In the genomic region with DNA sequence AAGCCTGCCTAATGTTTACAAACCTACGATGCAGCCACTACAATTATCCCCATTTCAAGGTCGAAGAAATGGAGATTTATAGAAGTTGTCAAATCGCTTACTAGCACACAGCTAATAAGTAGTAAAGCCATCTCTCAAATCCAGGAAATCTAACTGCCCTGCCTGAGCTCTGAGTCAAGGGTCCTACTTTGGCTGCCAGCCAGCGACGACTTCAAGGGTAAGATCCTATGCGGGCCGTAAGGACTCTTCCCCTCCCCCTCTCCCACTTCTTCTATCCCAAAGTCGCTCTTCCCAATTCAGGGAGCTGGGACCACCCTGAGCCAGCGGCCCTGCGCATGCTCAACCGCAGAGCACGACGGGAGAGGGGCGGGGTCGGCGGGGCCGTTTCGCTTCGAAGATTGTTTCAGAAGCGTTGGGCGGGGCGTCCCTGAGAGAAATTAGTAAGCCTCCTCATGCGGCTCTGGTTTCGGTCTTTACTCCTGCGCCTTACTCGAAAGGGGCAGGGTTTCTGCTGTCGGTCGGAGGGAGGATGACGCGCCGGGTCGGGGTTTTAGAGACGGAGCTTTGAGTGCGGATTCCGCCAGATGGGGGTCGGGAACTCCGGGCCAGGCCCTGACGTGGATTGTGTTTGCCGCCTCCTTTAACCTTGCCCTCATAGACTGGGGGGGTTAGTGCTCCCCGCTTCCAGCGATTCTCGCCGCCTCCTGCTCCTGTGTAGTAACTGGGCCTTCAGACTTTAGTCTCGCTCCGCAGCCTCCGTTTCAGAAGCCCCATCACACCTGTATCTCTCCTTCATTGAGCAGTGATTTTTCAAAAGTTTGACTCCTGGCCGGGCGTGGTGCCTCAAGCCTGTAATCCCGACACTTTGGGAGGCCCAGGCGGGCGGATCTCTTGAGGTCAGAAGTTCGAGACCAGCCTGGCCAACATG, we compare ENCODE assay signal across 8 cellular contexts. TPM values are rescaled to one million over a fixed set of nuclear protein-coding genes. Genes with fewer than 3 reads are reported as not detected.
DNase-seq lines count a peak whose midpoint lies in the region; ATAC-seq and TF ChIP-seq lines count a peak whose summit lies in the region.

Gene ZMYM1 (plus strand): TSS at position 383 of the 928 bp plus-strand sequence. CDS start 14,603 bp downstream, outside the sequence.

- no peaks in the 10 kb centered on the region for H3K9me3 Mint-ChIP-seq in Calu3 (ENCODE audit: low read depth, unreplicated experiment)

- no peak for TF ChIP-seq CTCF in Calu3 (IDR thresholded peaks at IDR 0.05; ENCODE audit: unreplicated experiment)
- no peak for TF ChIP-seq CTCF in OCI-LY1 (IDR thresholded peaks at IDR 0.05; ENCODE audit: low read length)

- H3K4me2 ChIP-seq in OCI-LY1 (ENCODE audit: low read length) = peak within 1 kb of the TSS; percentile 90

- H3K27me3 ChIP-seq in HUES6 (ENCODE audit: control insufficient read depth, insufficient read depth, low read length) = no peaks in the 10 kb centered on the region
- no peaks in the 10 kb centered on the region for H3K27me3 ChIP-seq in OCI-LY1 (ENCODE audit: insufficient read depth, low read length)
- no peaks in the 10 kb centered on the region for H3K27me3 ChIP-seq in esophagus (ENCODE audit: control insufficient read depth in 1 of 2, insufficient read depth in 2 of 2, low read length in 2 of 2)
- no peaks in the 10 kb centered on the region for H3K27me3 ChIP-seq in mucosa of stomach (ENCODE audit: control insufficient read depth, insufficient read depth, low read length)

- H3K36me3 Mint-ChIP-seq in Calu3 (ENCODE audit: insufficient read depth, unreplicated experiment) = peaks cover 23% of the 10 kb centered on the region

- 1% methylated on average over 52 of the region's 52 CpGs for WGBS in esophagus, 2 donors

- H2AFZ ChIP-seq in OCI-LY1 (ENCODE audit: low read length) = peak within 1 kb of the TSS; percentile 90

- intact Hi-C loops in Calu3 (cut with micrococcal nuclease; ENCODE audit: unreplicated experiment) = loop anchor here (5.0 kb wide), 1 partner anchor 47 kb away; the partner anchor contains the start of gene ZMYM6

- no peaks in the 10 kb centered on the region for H3K79me2 ChIP-seq in OCI-LY1 (ENCODE audit: insufficient read depth, low read length)

- peak within 1 kb of the TSS; percentile 99 for H3K27ac Mint-ChIP-seq in Calu3 (ENCODE audit: unreplicated experiment)

- no peaks in the 10 kb centered on the region for H3F3A ChIP-seq in OCI-LY1 (ENCODE audit: insufficient read depth, low read length)

- 0 out of 2 replicates have a peak, but pooled peaks cover 4% of the 10 kb centered on the region for H3K36me3 ChIP-seq in HUES6 (ENCODE audit: control insufficient read depth, insufficient read depth, low read length)
- 0 out of 2 replicates have a peak, but pooled peaks cover 4% of the 10 kb centered on the region for H3K36me3 ChIP-seq in OCI-LY1 (ENCODE audit: insufficient read depth, low read length)
- H3K36me3 ChIP-seq in esophagus (ENCODE audit: control insufficient read depth in 2 of 2, insufficient read depth in 2 of 2, low read length in 1 of 2) = peaks cover 0 to 4% of the 10 kb centered on the region in 2 donors
- no peaks in the 10 kb centered on the region for H3K36me3 ChIP-seq in mucosa of stomach (ENCODE audit: control insufficient read depth, insufficient read depth, low read length)

- no peaks in the 10 kb centered on the region for H3K9me2 ChIP-seq in OCI-LY1 (ENCODE audit: low read depth, low read length)

- peak; percentile 85 for DNase-seq in Calu3
- peak; percentile 77 for DNase-seq in activated T-cell treated with anti-CD3 and anti-CD28 coated beads, Interleukin-2, amount 50 U/mL, for 1 hour
- peak; percentile 92 for DNase-seq in stimulated activated CD8-positive, alpha-beta memory T cell treated with anti-CD3 and anti-CD28 coated beads, Interleukin-4, amount 100 ng/mL, for 48 hours

- H3K4me1 ChIP-seq in HUES6 (ENCODE audit: control insufficient read depth, insufficient read depth, low read length) (peaks cover 17% of the 10 kb centered on the region), OCI-LY1 (ENCODE audit: insufficient read depth, low read length, severe bottlenecking) (peaks cover 17% of the 10 kb centered on the region), esophagus (ENCODE audit: control insufficient read depth in 2 of 2, insufficient read depth in 2 of 2, low read length in 1 of 2) (peaks cover 0 to 2% of the 10 kb centered on the region in 2 donors), mucosa of stomach (ENCODE audit: control insufficient read depth, insufficient read depth, low read length) (peaks cover 9% of the 10 kb centered on the region)

- H3K27ac ChIP-seq in HUES6 (ENCODE audit: low read depth, low read length) (peak within 1 kb of the TSS; percentile 79), OCI-LY1 (ENCODE audit: low read depth, low read length, poor library complexity, severe bottlenecking) (peak within 1 kb of the TSS; percentile 92), esophagus (ENCODE audit: low read depth in 2 of 2, low read length in 1 of 2) (peak within 1 kb of the TSS; percentile 93 to 98)

- H3K4me1 Mint-ChIP-seq in Calu3 (ENCODE audit: low read depth, unreplicated experiment) = peaks cover 14% of the 10 kb centered on the region

- H3K9ac ChIP-seq in HUES6 (ENCODE audit: low read length) (peak within 1 kb of the TSS; percentile 85), OCI-LY1 (ENCODE audit: low read length) (peak within 1 kb of the TSS; percentile 91), mucosa of stomach (ENCODE audit: low read length) (peak within 1 kb of the TSS; percentile 90)

- peak within 1 kb of the TSS; percentile 94 for H3K4me3 ChIP-seq in HUES6 (ENCODE audit: low read depth, low read length)
- H3K4me3 ChIP-seq in OCI-LY1 (ENCODE audit: low read depth, low read length, poor library complexity, severe bottlenecking) = peak within 1 kb of the TSS; percentile 78
- peak within 1 kb of the TSS; percentile 62 to 74 for H3K4me3 ChIP-seq in esophagus (ENCODE audit: low read depth in 1 of 2, low read length in 2 of 2)
- peak within 1 kb of the TSS; percentile 75 for H3K4me3 ChIP-seq in mucosa of stomach (ENCODE audit: low read length)

- H3K9me3 ChIP-seq in HUES6 (ENCODE audit: control insufficient read depth, insufficient read depth, low read depth, low read length) (no peaks in the 10 kb centered on the region), OCI-LY1 (ENCODE audit: low read length) (no peaks in the 10 kb centered on the region), esophagus (ENCODE audit: control insufficient read depth in 2 of 2, insufficient read depth in 1 of 2, low read depth in 1 of 2, low read length in 1 of 2) (no peaks in the 10 kb centered on the region), mucosa of stomach (ENCODE audit: control insufficient read depth, low read length) (no peaks in the 10 kb centered on the region)

- peak within 1 kb of the TSS; percentile 97 for H3K4me3 Mint-ChIP-seq in Calu3 (ENCODE audit: low read depth, unreplicated experiment)

- CTCF ChIA-PET in Calu3 (lab: Charles Lee) = interaction anchor here (0.5 to 1.6 kb wide), 5 partner anchors 11 to 97 kb away, joined by 3 to 7 read pairs (median 3); no protein-coding TSS in a partner anchor

- ATAC-seq in GM21390 (IDR thresholded peaks at IDR 0.05; ENCODE audit: unreplicated experiment) = peak; percentile 95

- H3K27me3 Mint-ChIP-seq in Calu3 (ENCODE audit: unreplicated experiment) = peaks cover 14% of the 10 kb centered on the region

- no peaks in the 10 kb centered on the region for H4K20me1 ChIP-seq in OCI-LY1 (ENCODE audit: insufficient read depth, low read length)

- TSS peak; percentile 63 for BruUV-seq in Calu3 (replicated peaks; lab: Mats Ljungman, UMichigan)

RNA-seq across cellular contexts. Expression of gene ZMYM1, which starts in this region (rescaled TPM):
- 33.4 and 40.2 TPM in 2 replicates for total RNA-seq in Calu3 (2022)
- polyA plus RNA-seq in esophagus = 1 to 10 TPM; 3.1 to 7.8 TPM

Comparison
In these comparisons a context has a peak if more than half of its experiments do, and no peak if none do; other contexts are left out.
1. Peak in every context shown above with its lines: DNase-seq, ATAC-seq, H3K4me3 ChIP-seq and H3K27ac ChIP-seq.